Comparison of ENCODE assay signal across 8 cellular contexts in genomic region chr1:157490337-157491165, GRCh38.
DNase-seq lines count a peak whose midpoint lies in the region; ATAC-seq and TF ChIP-seq lines count a peak whose summit lies in the region.

No MANE protein-coding gene starts in this region.

- no peaks in the 10 kb centered on the region for H3K36me3 Mint-ChIP-seq in activated T-cell treated with anti-CD3 and anti-CD28 coated beads, Interleukin-2, amount 50 U/mL, for 24 hours (ENCODE audit: low read depth)

- no peak overlapping the region for H3K4me3 Mint-ChIP-seq in activated T-cell treated with anti-CD3 and anti-CD28 coated beads, Interleukin-2, amount 50 U/mL, for 24 hours

- no peak overlapping the region for H3K27ac Mint-ChIP-seq in activated T-cell treated with anti-CD3 and anti-CD28 coated beads, Interleukin-2, amount 50 U/mL, for 24 hours

- WGBS in gastroesophageal sphincter (ENCODE audit: low coverage in 1 of 2), 2 donors = 9 to 56% methylated on average over 7 to 8 of the region's 18 CpGs

- H3K4me1 ChIP-seq in gastroesophageal sphincter = no peaks in the 10 kb centered on the region

- no peaks in the 10 kb centered on the region for H3K4me1 Mint-ChIP-seq in activated T-cell treated with anti-CD3 and anti-CD28 coated beads, Interleukin-2, amount 50 U/mL, for 24 hours (ENCODE audit: low read depth)

- peaks cover 11% of the 10 kb centered on the region for H3K27me3 ChIP-seq in gastroesophageal sphincter

- H3K4me3 ChIP-seq in gastroesophageal sphincter = no peak overlapping the region

- H3K27me3 Mint-ChIP-seq in activated T-cell treated with anti-CD3 and anti-CD28 coated beads, Interleukin-2, amount 50 U/mL, for 24 hours = peaks cover 36% of the 10 kb centered on the region

- TF ChIP-seq EP300 in gastroesophageal sphincter (IDR thresholded peaks at IDR 0.05) = no peak

- H3K9me3 ChIP-seq in gastroesophageal sphincter = no peaks in the 10 kb centered on the region

- no peaks in the 10 kb centered on the region for H3K9me3 Mint-ChIP-seq in activated T-cell treated with anti-CD3 and anti-CD28 coated beads, Interleukin-2, amount 50 U/mL, for 24 hours

- H3K36me3 ChIP-seq in gastroesophageal sphincter = no peaks in the 10 kb centered on the region

- TF ChIP-seq POLR2A in gastroesophageal sphincter (IDR thresholded peaks at IDR 0.05) = no peak

- ATAC-seq in gastroesophageal sphincter = no peak
- ATAC-seq in GM18867 (IDR thresholded peaks at IDR 0.05; ENCODE audit: unreplicated experiment) = no peak
- ATAC-seq in GM19467 (IDR thresholded peaks at IDR 0.05; ENCODE audit: unreplicated experiment) = no peak

- TF ChIP-seq CTCF in gastroesophageal sphincter (IDR thresholded peaks at IDR 0.05) = peak in 3 of 4 experiments; percentile 5 to 60 (median 24)

- DNase-seq in COLO829 (ENCODE audit: low spot score) (peak; percentile 45), HK-2 (ENCODE audit: unreplicated experiment) (peak; percentile 69), NOMO-1 treated with dmso at 0.1 percent for 144 hours (lab: John Stamatoyannopoulos, UW; ENCODE audit: unreplicated experiment) (peak; percentile 45), posterior cingulate gyrus (peak; percentile 38 to 92 (median 60))
- peak; percentile 71 for DNase-seq in activated T-cell treated with anti-CD3 and anti-CD28 coated beads, Interleukin-2, amount 50 U/mL, for 24 hours

- intact Hi-C loops in posterior cingulate gyrus (cut with DNase I) = no loop called here

- H3K27ac ChIP-seq in gastroesophageal sphincter = no peak overlapping the region
